ENCODE assay signal across 18 cellular contexts in genomic region chr20:42846784-42847490, GRCh38.
"Had no signal": no experiment of that assay in that cellular context is flagged by ENCODE, and none has a peak within 500 bp of the region (broad histone marks: within the 10 kb centered on the region; RNA-seq: fewer than 3 reads in every experiment).

No MANE protein-coding gene starts in this region.

- H3K27me3 Mint-ChIP-seq: effector memory CD8-positive, alpha-beta T cell; naive thymus-derived CD4-positive, alpha-beta T cell had no signal

- H3K27me3 ChIP-seq: foreskin keratinocyte, hepatocyte, suprapubic skin, thyroid gland had no signal

- H3K4me3 ChIP-seq: hepatocyte, left ventricle myocardium inferior, lower lobe of right lung, smooth muscle cell, suprapubic skin, thyroid gland had no signal

- H3K27ac Mint-ChIP-seq: effector memory CD8-positive, alpha-beta T cell; naive thymus-derived CD4-positive, alpha-beta T cell; nephron progenitor cell; type B pancreatic cell had no signal

- H3K4me1 Mint-ChIP-seq: naive thymus-derived CD4-positive, alpha-beta T cell; nephron progenitor cell had no signal

- H3K9me3 ChIP-seq: lower lobe of right lung, suprapubic skin, thyroid gland had no signal

- DNase-seq: effector memory CD8-positive, alpha-beta T cell; foreskin keratinocyte; kidney; left cardiac atrium; left ventricle myocardium inferior; lower lobe of right lung; mesenchymal stem cell; naive thymus-derived CD4-positive, alpha-beta T cell; nephron progenitor cell; right cardiac atrium; stimulated activated CD4-positive, alpha-beta T cell treated with anti-CD3 and anti-CD28 coated beads, Interleukin-2, amount 100 ng/mL, for 48 hours; stimulated activated naive CD4-positive, alpha-beta T cell treated with Interleukin-2 at 50 U/mL for 16 hours; thyroid gland had no signal

- H3K36me3 ChIP-seq: left ventricle myocardium inferior, lower lobe of right lung, suprapubic skin, thyroid gland had no signal

- H3K4me3 Mint-ChIP-seq: effector memory CD8-positive, alpha-beta T cell; naive thymus-derived CD4-positive, alpha-beta T cell; nephron progenitor cell; type B pancreatic cell had no signal

- H3K4me1 ChIP-seq: foreskin keratinocyte, left ventricle myocardium inferior, lower lobe of right lung, parathyroid adenoma, thyroid gland had no signal

- H3K9me3 Mint-ChIP-seq: nephron progenitor cell, type B pancreatic cell had no signal

- ATAC-seq: effector memory CD8-positive, alpha-beta T cell; foreskin keratinocyte; left cardiac atrium; lower lobe of right lung; naive thymus-derived CD4-positive, alpha-beta T cell; right cardiac atrium had no signal

- H3K27ac ChIP-seq: foreskin keratinocyte, hepatocyte, left ventricle myocardium inferior, lower lobe of right lung, parathyroid adenoma, suprapubic skin, thyroid gland had no signal

- H3K36me3 Mint-ChIP-seq: type B pancreatic cell had no signal
